9 cellular contexts compared by ENCODE assay signal in the genomic region with DNA sequence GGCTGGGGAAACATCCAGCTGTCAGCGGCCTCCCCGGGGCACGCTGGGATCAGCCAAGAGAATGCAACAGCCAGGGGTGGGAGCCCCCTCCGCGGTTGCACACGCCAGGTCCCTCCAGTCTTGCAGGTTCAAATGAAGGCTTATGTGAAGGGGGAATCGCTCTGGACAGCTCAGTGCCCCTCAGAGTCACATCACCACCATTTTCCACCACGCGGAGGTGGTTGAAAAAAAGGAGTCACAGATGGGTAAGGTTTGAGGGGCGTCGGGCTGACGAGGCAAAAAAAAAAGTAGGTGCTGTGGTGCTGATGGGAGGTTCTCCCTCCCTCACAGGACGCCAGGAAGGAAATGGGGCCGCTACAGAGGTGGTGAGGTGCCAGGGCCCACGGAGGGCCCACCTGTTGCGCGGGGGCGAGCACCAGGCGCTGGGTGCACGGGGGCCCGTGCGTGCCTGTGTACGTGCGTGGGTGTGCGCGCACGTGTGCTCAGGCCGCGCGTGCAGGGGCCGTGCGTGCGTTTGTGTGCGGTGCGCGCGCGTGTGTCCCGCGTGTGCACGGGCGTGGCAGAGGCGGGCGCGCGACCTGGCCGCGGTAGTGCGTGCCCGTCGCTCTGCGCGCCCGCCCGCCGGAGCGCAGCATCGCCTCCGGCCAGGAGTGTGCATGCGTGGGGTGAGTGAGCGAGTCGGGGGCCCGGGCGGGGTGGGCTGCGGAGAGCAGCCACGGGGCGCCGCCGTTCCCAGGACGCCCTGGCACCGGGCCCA. TPM values are rescaled to one million over a fixed set of nuclear protein-coding genes. Genes with fewer than 3 reads are reported as not detected.
DNase-seq lines count a peak whose midpoint lies in the region; ATAC-seq and TF ChIP-seq lines count a peak whose summit lies in the region.
"Had no signal": no experiment of that assay in that cellular context is flagged by ENCODE, and none has a peak within 500 bp of the region (broad histone marks: within the 10 kb centered on the region; RNA-seq: fewer than 3 reads in every experiment).

No MANE protein-coding gene starts in this region.

- POLR2A ChIA-PET in activated CD4-positive, alpha-beta T cell treated with anti-CD3 and anti-CD28 coated beads for 36 hours (lab: Charles Lee) = interaction anchor here (0.6 to 1.3 kb wide), 3 partner anchors 23 to 701 kb away, joined by 3 to 5 read pairs (median 4); partner anchors contain the start of gene RPL3

- H3K9me3 Mint-ChIP-seq in activated CD4-positive, alpha-beta T cell treated with anti-CD3 and anti-CD28 coated beads for 36 hours (ENCODE audit: low read depth) = no peaks in the 10 kb centered on the region
- H3K9me3 Mint-ChIP-seq in activated naive CD4-positive, alpha-beta T cell treated with anti-CD3 and anti-CD28 coated beads, Interleukin-2, amount 50 U/mL, for 24 hours = no peaks in the 10 kb centered on the region

- ATAC-seq in activated CD4-positive, alpha-beta T cell treated with anti-CD3 and anti-CD28 coated beads for 36 hours = peak; percentile 13
- ATAC-seq in left lung (no peak), GM21381 (IDR thresholded peaks at IDR 0.05; ENCODE audit: unreplicated experiment) (no peak), GM19467 (IDR thresholded peaks at IDR 0.05; ENCODE audit: unreplicated experiment) (no peak), GM21529 (IDR thresholded peaks at IDR 0.05; ENCODE audit: unreplicated experiment) (no peak)

- intact Hi-C loops in activated CD4-positive, alpha-beta T cell treated with anti-CD3 and anti-CD28 coated beads for 36 hours (cut with DNase I, micrococcal nuclease) = loop anchor here in 1 of 2 experiments (2.0 kb wide), 2 partner anchors 71 to 77 kb away; partner anchors contain the start of gene RPL3
- intact Hi-C loops in left lung (cut with DNase I) (loop anchor here in 1 of 2 donors (10.0 kb wide), 1 partner anchor 63 kb away; no protein-coding TSS in a partner anchor), testis (cut with DNase I; ENCODE audit: low total_unique reads) (no loop called here)

- peaks cover 38 to 100% of the 10 kb centered on the region in 2 donors for H3K27me3 ChIP-seq in left lung
- H3K27me3 ChIP-seq in testis = no peaks in the 10 kb centered on the region

- H3K4me3 ChIP-seq in left lung (peak overlapping the region; percentile 19 to 54), testis (peak overlapping the region; percentile 43 to 53)

- H3K36me3 ChIP-seq in left lung (no peaks in the 10 kb centered on the region), testis (ENCODE audit: low read depth, missing control alignments) (no peaks in the 10 kb centered on the region)
- H3K36me3 ChIP-seq: neutrophil had no signal

- CTCF ChIA-PET in activated CD4-positive, alpha-beta T cell treated with anti-CD3 and anti-CD28 coated beads for 36 hours (lab: Charles Lee) = interaction anchor here (0.6 to 1.0 kb wide), 2 partner anchors 26 to 74 kb away, joined by 3 to 4 read pairs; no protein-coding TSS in a partner anchor

- peaks cover 17 to 88% of the 10 kb centered on the region in 2 donors for H3K4me1 ChIP-seq in left lung
- peaks cover 15% of the 10 kb centered on the region for H3K4me1 ChIP-seq in testis

- peak overlapping the region; percentile 13 to 73 for H3K27ac ChIP-seq in left lung
- H3K27ac ChIP-seq in testis = peak overlapping the region in 1 of 2 donors; percentile 26
- H3K27ac ChIP-seq: neutrophil had no signal

- peak overlapping the region; percentile 67 for H3K4me3 Mint-ChIP-seq in activated CD4-positive, alpha-beta T cell treated with anti-CD3 and anti-CD28 coated beads for 36 hours
- H3K4me3 Mint-ChIP-seq in activated naive CD4-positive, alpha-beta T cell treated with anti-CD3 and anti-CD28 coated beads, Interleukin-2, amount 50 U/mL, for 24 hours = peak overlapping the region; percentile 89

- peak overlapping the region; percentile 85 for H3K27ac Mint-ChIP-seq in activated CD4-positive, alpha-beta T cell treated with anti-CD3 and anti-CD28 coated beads for 36 hours
- H3K27ac Mint-ChIP-seq in activated naive CD4-positive, alpha-beta T cell treated with anti-CD3 and anti-CD28 coated beads, Interleukin-2, amount 50 U/mL, for 24 hours = peak overlapping the region; percentile 95

- no peak for TF ChIP-seq CTCF in left lung (IDR thresholded peaks at IDR 0.05)
- TF ChIP-seq CTCF in testis (IDR thresholded peaks at IDR 0.05) = no peak

- H3K4me1 Mint-ChIP-seq in activated CD4-positive, alpha-beta T cell treated with anti-CD3 and anti-CD28 coated beads for 36 hours = peaks cover 52% of the 10 kb centered on the region
- peaks cover 60% of the 10 kb centered on the region for H3K4me1 Mint-ChIP-seq in activated naive CD4-positive, alpha-beta T cell treated with anti-CD3 and anti-CD28 coated beads, Interleukin-2, amount 50 U/mL, for 24 hours

- H3K36me3 Mint-ChIP-seq in activated CD4-positive, alpha-beta T cell treated with anti-CD3 and anti-CD28 coated beads for 36 hours (ENCODE audit: low read depth) = no peaks in the 10 kb centered on the region
- H3K36me3 Mint-ChIP-seq in activated naive CD4-positive, alpha-beta T cell treated with anti-CD3 and anti-CD28 coated beads, Interleukin-2, amount 50 U/mL, for 24 hours = no peaks in the 10 kb centered on the region

- H3K9me3 ChIP-seq in left lung = no peaks in the 10 kb centered on the region
- H3K9me3 ChIP-seq in testis = no peaks in the 10 kb centered on the region
- H3K9me3 ChIP-seq: neutrophil had no signal

- peaks cover 22% of the 10 kb centered on the region for H3K27me3 Mint-ChIP-seq in activated CD4-positive, alpha-beta T cell treated with anti-CD3 and anti-CD28 coated beads for 36 hours
- H3K27me3 Mint-ChIP-seq in activated naive CD4-positive, alpha-beta T cell treated with anti-CD3 and anti-CD28 coated beads, Interleukin-2, amount 50 U/mL, for 24 hours = peaks cover 2% of the 10 kb centered on the region

- peak; percentile 41 for DNase-seq in activated CD4-positive, alpha-beta T cell treated with anti-CD3 and anti-CD28 coated beads for 36 hours
- no peak for DNase-seq in activated CD4-positive, alpha-beta T cell treated with anti-CD3 and anti-CD28 coated beads for 1 hour
- DNase-seq in left lung (peak in 1 of 2 donors; percentile 71), testis (no peak)

- 9 to 17% methylated on average over 31 to 40 of the region's 71 CpGs for WGBS in testis, 2 donors

- TF ChIP-seq POLR2A in testis (IDR thresholded peaks at IDR 0.05) = no peak

RNA-seq across cellular contexts. Expression of gene PDGFB, which starts 3.0 kb away (rescaled TPM):
- total RNA-seq in activated CD4-positive, alpha-beta T cell treated with anti-CD3 and anti-CD28 coated beads for 36 hours = 1 to 10 TPM; 2.5 to 3.4 TPM
- total RNA-seq in left lung = 10 to 100 TPM; 21.9 to 28.2 TPM
- total RNA-seq in testis = 10 to 100 TPM in 1 of 2 donors, 1 to 10 TPM in 1; 9.8 to 13.3 TPM
- polyA plus RNA-seq in testis (ENCODE audit: insufficient read depth, low read depth, low replicate concordance) = 7.7 TPM
